In the genomic region with DNA sequence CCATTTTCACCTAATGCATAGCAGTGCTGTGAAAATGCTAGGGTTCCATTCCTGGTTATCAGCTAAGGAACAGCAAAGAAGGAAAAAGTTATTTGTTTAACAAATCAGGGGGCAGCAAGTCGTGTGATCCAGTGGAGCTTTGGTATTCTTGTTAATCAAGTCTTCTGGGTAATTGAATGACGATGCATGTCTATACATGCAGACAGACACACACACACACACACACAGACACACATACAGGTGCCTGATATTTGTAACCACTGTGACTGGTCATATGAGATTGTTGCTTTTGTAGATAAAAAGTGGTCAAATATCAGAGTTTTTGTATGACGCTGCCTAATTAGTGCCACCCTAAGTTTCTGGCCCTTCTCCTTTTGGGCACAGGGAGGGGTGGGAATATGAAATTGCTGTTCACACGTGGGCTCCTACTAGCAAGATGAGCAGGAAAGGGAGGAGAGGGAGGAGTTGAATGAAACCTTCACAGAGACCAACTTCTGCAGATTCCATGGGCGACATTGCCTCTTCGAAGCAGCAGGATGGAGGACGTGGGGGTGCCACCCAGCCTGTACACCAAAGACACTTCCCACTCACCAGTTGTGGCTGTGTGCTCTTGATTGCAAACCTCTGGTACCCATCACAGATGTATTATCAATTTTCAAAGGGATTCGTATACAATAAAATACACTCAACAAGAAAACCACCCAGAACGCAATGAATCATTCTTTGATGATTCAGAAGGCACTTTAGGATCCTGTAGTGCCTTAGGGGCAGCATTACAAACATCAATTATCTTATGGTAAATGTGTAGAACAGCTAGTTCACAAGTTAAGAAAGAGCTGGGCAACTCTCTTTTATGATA, we compare ENCODE assay signal across 13 cellular contexts.
DNase-seq lines count a peak whose midpoint lies in the region; ATAC-seq and TF ChIP-seq lines count a peak whose summit lies in the region.
"Had no signal": no experiment of that assay in that cellular context is flagged by ENCODE, and none has a peak within 500 bp of the region (broad histone marks: within the 10 kb centered on the region; RNA-seq: fewer than 3 reads in every experiment).

No MANE protein-coding gene starts in this region.

- H4K20me1 ChIP-seq in smooth muscle cell (ENCODE audit: low read depth), result peaks cover 44% of the 10 kb centered on the region

- ATAC-seq in activated CD4-positive, CD25-positive, alpha-beta regulatory T cell treated with anti-CD3 and anti-CD28 coated beads, Interleukin-2, amount 50 U/mL, for 24 hours, result peak; percentile 68 to 81
- no peak for ATAC-seq in HG03108 (IDR thresholded peaks at IDR 0.05; ENCODE audit: unreplicated experiment)

- H3K4me3 ChIP-seq in brain microvascular endothelial cell (ENCODE audit: low read depth, low read length) (no peak overlapping the region), smooth muscle cell (no peak overlapping the region)
- H3K4me3 ChIP-seq: hepatocyte, thoracic aorta had no signal

- H3K36me3 ChIP-seq in brain microvascular endothelial cell (replicated peaks) (no peaks in the 10 kb centered on the region), smooth muscle cell (ENCODE audit: low read depth) (no peaks in the 10 kb centered on the region)
- H3K36me3 ChIP-seq: thoracic aorta had no signal

- TF ChIP-seq CTCF in brain microvascular endothelial cell (IDR thresholded peaks at IDR 0.05; ENCODE audit: low read depth, low read length, missing control alignments), result no peak
- no peak for TF ChIP-seq CTCF in smooth muscle cell (IDR thresholded peaks at IDR 0.05; ENCODE audit: borderline replicate concordance, insufficient read depth, poor library complexity, severe bottlenecking)

- peaks cover 7% of the 10 kb centered on the region for H3K4me1 ChIP-seq in smooth muscle cell (ENCODE audit: low read depth)

- WGBS in smooth muscle cell (ENCODE audit: low lambda C conversion rate), result 49% methylated on average over 9 of the region's 9 CpGs

- H3K9ac ChIP-seq in smooth muscle cell (ENCODE audit: low read depth), result no peak overlapping the region

- peak overlapping the region; percentile 57 for H3K4me2 ChIP-seq in smooth muscle cell
- H3K4me2 ChIP-seq: hepatocyte had no signal

- H3K27ac ChIP-seq in brain microvascular endothelial cell (peak overlapping the region; percentile 1), smooth muscle cell (ENCODE audit: low read depth) (peak overlapping the region; percentile 95)
- H3K27ac ChIP-seq: hepatocyte, thoracic aorta had no signal

- no peaks in the 10 kb centered on the region for H3K79me2 ChIP-seq in smooth muscle cell (ENCODE audit: low read depth)
- H3K79me2 ChIP-seq: hepatocyte had no signal

- DNase-seq in activated CD4-positive, CD25-positive, alpha-beta regulatory T cell (lab: John Stamatoyannopoulos, UW), result no peak
- DNase-seq in NCI-H526 (lab: John Stamatoyannopoulos, UW) (peak; percentile 90 to 92), brain microvascular endothelial cell (peak; percentile 45), smooth muscle cell (lab: John Stamatoyannopoulos, UW; ENCODE audit: unreplicated experiment) (no peak), UCSD-AML1 (lab: John Stamatoyannopoulos, UW; ENCODE audit: unreplicated experiment) (no peak), hypothalamus (lab: John Stamatoyannopoulos, UW) (no peak)
- DNase-seq: activated naive CD8-positive, alpha-beta T cell treated with anti-CD3 and anti-CD28 coated beads, Interleukin-2, amount 10 ng/mL, durations not matched to agents 7 days and 5 days; NCI-H446 treated with DMSO at 0.1 percent for 48 hours; occipital lobe had no signal

- H3K27me3 ChIP-seq in brain microvascular endothelial cell (replicated peaks), result no peaks in the 10 kb centered on the region
- peaks cover 47% of the 10 kb centered on the region for H3K27me3 ChIP-seq in smooth muscle cell (ENCODE audit: low read depth)

- in situ Hi-C loops in brain microvascular endothelial cell (cut with HindIII; ENCODE audit: low pct_ligation_motif_present, low sequenced_read_pairs), result loop anchor here (25.0 kb wide), 1 partner anchor 99 kb away; no protein-coding TSS in a partner anchor

- H2AFZ ChIP-seq in smooth muscle cell (ENCODE audit: low read depth), result no peak overlapping the region
- H2AFZ ChIP-seq: hepatocyte had no signal

- H3F3A ChIP-seq in smooth muscle cell (ENCODE audit: low read depth), result no peaks in the 10 kb centered on the region

- no peaks in the 10 kb centered on the region for H3K9me3 ChIP-seq in smooth muscle cell (replicated peaks; ENCODE audit: low read depth)
- H3K9me3 ChIP-seq: thoracic aorta had no signal

Comparison
In these comparisons a context has a peak if more than half of its experiments do, and no peak if none do; other contexts are left out.
1. DNase-seq: peak in NCI-H526 (2 of 2) and brain microvascular endothelial cell (single experiment); none in activated CD4-positive, CD25-positive, alpha-beta regulatory T cell (0 of 4), smooth muscle cell (single experiment), UCSD-AML1 (single experiment) and hypothalamus (0 of 51).